Comparison of ENCODE assay signal across 7 cellular contexts in the genomic region with DNA sequence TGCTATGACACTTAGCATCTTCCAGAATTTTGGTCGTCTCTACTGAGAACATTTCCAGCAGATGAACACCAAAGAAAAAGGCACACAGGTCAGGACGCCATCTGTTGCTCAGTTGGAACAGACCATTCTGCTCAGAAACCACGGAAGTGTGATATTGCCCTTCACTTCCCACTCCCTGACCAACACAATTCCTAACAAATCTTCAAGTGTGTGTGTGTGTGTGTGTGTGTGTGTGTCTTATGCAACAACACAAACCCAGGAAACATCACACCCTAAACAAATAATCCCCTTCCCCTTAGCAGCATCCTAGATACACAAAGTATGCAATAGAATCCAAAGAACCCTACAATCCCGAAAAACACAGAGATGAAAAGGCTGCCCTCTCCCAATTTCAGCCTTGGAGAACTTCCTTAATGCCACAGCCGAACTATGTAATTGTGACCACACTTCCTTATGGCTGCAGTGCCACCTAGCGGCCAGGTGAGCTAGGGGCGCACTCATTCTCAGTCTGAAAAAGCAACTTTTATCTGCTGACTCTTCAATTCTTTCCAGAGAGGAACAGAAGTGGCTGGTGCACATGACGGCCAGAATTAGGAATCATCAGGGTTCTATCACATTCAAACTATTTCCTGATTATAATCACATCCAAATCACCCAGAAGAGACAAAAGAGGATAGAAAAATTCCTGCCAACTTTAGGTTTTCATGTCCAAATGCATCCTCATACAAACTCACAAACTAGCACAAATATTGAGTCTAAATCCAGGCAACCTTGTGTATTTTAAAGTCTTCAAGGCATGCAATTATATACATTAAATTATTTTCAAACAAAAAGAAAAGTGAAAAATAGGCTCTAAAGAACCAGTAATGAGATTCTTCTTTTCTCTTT.
A peak's percentile ranks its signal among the peaks of the same experiment; 100 is the strongest.
DNase-seq lines count a peak whose midpoint lies in the region; FAIRE-seq and TF ChIP-seq lines count a peak whose summit lies in the region.

No MANE protein-coding gene starts in this region.

- no peaks in the 10 kb centered on the region for H3K36me3 ChIP-seq in ascending aorta

- no peak overlapping the region for H3K27ac ChIP-seq in ascending aorta

- TF ChIP-seq POLR2A in GM12892 (IDR thresholded peaks at IDR 0.05; ENCODE audit: low read depth, low read length): no peak

- H3K27me3 ChIP-seq in ascending aorta: no peaks in the 10 kb centered on the region

- H3K4me3 ChIP-seq in HFF-Myc (replicated peaks; ENCODE audit: low read depth, low read length) (no peak overlapping the region), ascending aorta (no peak overlapping the region)

- peak; percentile 43 for DNase-seq in GM12892 (ENCODE audit: insufficient read length)
- DNase-seq in HFF-Myc (ENCODE audit: extremely low read depth, low read depth): peak; percentile 32
- DNase-seq in NCI-H1092 (lab: John Stamatoyannopoulos, UW): peak; percentile 36
- DNase-seq in T-helper 1 cell: peak; percentile 17 to 41 (median 29)
- DNase-seq in ascending aorta (ENCODE audit: low spot score in 2 of 2): peak in 1 of 2 donors; percentile 70
- peak; percentile 50 for DNase-seq in hepatic stellate cell (ENCODE audit: low spot score)
- peak; percentile 43 for DNase-seq in smooth muscle cell of the brain vasculature (ENCODE audit: low read depth, low spot score)

- intact Hi-C loops in ascending aorta (cut with DNase I): loop anchor here (5.0 kb wide), 1 partner anchor 737 kb away; no protein-coding TSS in a partner anchor

- TF ChIP-seq CTCF in HFF-Myc (IDR thresholded peaks at IDR 0.05; ENCODE audit: low read depth, low read length, missing control alignments) (peak; percentile 92), ascending aorta (IDR thresholded peaks at IDR 0.05) (peak; percentile 49 to 85 (median 66))

- peak; percentile 93 for FAIRE-seq in GM12892 (lab: Jason Lieb, UNC)

- H3K4me1 ChIP-seq in ascending aorta: no peaks in the 10 kb centered on the region

- H3K9me3 ChIP-seq in ascending aorta: no peaks in the 10 kb centered on the region
